In the genomic region with DNA sequence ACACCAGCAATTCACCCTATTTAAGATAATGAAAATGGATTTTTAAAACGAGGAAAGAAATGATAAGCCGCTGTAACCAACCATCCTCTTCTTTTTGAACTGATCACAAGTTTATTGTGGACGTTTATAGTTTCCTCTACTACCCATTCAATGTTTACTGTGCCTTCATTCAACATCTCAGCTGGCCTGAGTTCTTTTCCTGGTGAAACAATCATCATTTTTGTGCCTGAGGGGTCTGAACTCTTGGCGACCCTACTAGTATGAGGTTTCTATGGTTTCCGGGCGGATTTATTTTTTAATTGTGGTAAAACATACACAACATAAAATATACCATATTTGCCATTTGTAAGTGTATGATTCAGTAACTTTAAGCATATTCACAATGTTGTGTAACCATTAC, we compare ENCODE assay signal across 31 cellular contexts.
"Had no signal": no experiment of that assay in that cellular context is flagged by ENCODE, and none has a peak within 500 bp of the region (broad histone marks: within the 10 kb centered on the region; RNA-seq: fewer than 3 reads in every experiment).

No MANE protein-coding gene starts in this region.

- DNase-seq: activated B cell treated with CpG ODN at 0.5 μM for 24 hours; activated CD4-positive, alpha-beta memory T cell treated with anti-CD3 and anti-CD28 coated beads for 36 hours; activated CD4-positive, alpha-beta T cell treated with anti-CD3 and anti-CD28 coated beads for 4 hours; activated CD4-positive, alpha-beta T cell treated with anti-CD3 and anti-CD28 coated beads, Interleukin-2, amount 50 U/mL, for 1 hour; activated CD4-positive, CD25-positive, alpha-beta regulatory T cell treated with anti-CD3 and anti-CD28 coated beads, Interleukin-2, amount 50 U/mL, for 72 hours; activated CD8-positive, alpha-beta memory T cell treated with anti-CD3 and anti-CD28 coated beads, Interleukin-2, amount 50 U/mL, for 4 hours; activated gamma-delta T cell treated with Interleukin-2 at 50 U/mL for 16 hours; activated naive CD4-positive, alpha-beta T cell treated with anti-CD3 and anti-CD28 coated beads for 36 hours; activated T-cell treated with anti-CD3 and anti-CD28 coated beads for 4 hours; activated T-cell treated with anti-CD3 and anti-CD28 coated beads, Interleukin-2, amount 50 U/mL, for 4 hours; adrenal gland; body of pancreas; NCI-H1092 treated with DMSO at 0.1 percent for 48 hours; NCI-H1417; NCI-H146; NCI-H187; NCI-H2029 treated with DMSO at 0.1 percent for 48 hours; NCI-H2107; NCI-H2171; NCI-H510A; NCI-H526; NCI-H748 treated with DMSO at 0.1 percent for 48 hours; NK-92 treated with Interleukin-12 subunit alpha and Interleukin-12 subunit beta, amount 100 ng/mL, for 24 hours; OCI-M1; Peyer's patch; SW 1271; T1000 had no signal

- ATAC-seq: activated naive CD4-positive, alpha-beta T cell treated with anti-CD3 and anti-CD28 coated beads, Interleukin-2, amount 50 U/mL, for 72 hours; activated T-cell treated with anti-CD3 and anti-CD28 coated beads, Interleukin-2, amount 50 U/mL, for 4 hours; body of pancreas; K562; Right ventricle myocardium inferior had no signal

- H3K36me3 Mint-ChIP-seq: activated CD4-positive, alpha-beta memory T cell treated with anti-CD3 and anti-CD28 coated beads for 36 hours had no signal

- H3K9me3 Mint-ChIP-seq: activated naive CD4-positive, alpha-beta T cell treated with anti-CD3 and anti-CD28 coated beads for 36 hours; activated T-cell treated with anti-CD3 and anti-CD28 coated beads, Interleukin-2, amount 50 U/mL, for 4 hours; activated T-helper 1 cell treated with anti-CD3 and anti-CD28 coated beads, Interleukin-12 subunit alpha, Interleukin-12 subunit beta, Interleukin-2, Interleukin-4 antibody, amounts not matched to agents 30 ng/mL and 10 ng/mL and 1 ng/mL, durations not matched to agents 14 hours and 24 hours and 36 hours had no signal

- H3K27ac Mint-ChIP-seq: activated B cell treated with CpG ODN at 0.5 μM for 24 hours; activated CD4-positive, alpha-beta memory T cell treated with anti-CD3 and anti-CD28 coated beads for 36 hours; activated naive CD4-positive, alpha-beta T cell treated with anti-CD3 and anti-CD28 coated beads for 36 hours; activated naive CD4-positive, alpha-beta T cell treated with anti-CD3 and anti-CD28 coated beads, Interleukin-2, amount 50 U/mL, for 72 hours; activated T-helper 1 cell treated with anti-CD3 and anti-CD28 coated beads, Interleukin-12 subunit alpha, Interleukin-12 subunit beta, Interleukin-2, Interleukin-4 antibody, amounts not matched to agents 30 ng/mL and 10 ng/mL and 1 ng/mL, durations not matched to agents 14 hours and 24 hours and 36 hours had no signal

- H3K4me3 Mint-ChIP-seq: activated B cell treated with CpG ODN at 0.5 μM for 24 hours; activated CD4-positive, alpha-beta memory T cell treated with anti-CD3 and anti-CD28 coated beads for 36 hours; activated naive CD4-positive, alpha-beta T cell treated with anti-CD3 and anti-CD28 coated beads for 36 hours; activated T-cell treated with anti-CD3 and anti-CD28 coated beads, Interleukin-2, amount 50 U/mL, for 4 hours; activated T-helper 1 cell treated with anti-CD3 and anti-CD28 coated beads, Interleukin-12 subunit alpha, Interleukin-12 subunit beta, Interleukin-2, Interleukin-4 antibody, amounts not matched to agents 30 ng/mL and 10 ng/mL and 1 ng/mL, durations not matched to agents 14 hours and 24 hours and 36 hours had no signal

- H3K4me1 Mint-ChIP-seq: activated B cell treated with CpG ODN at 0.5 μM for 24 hours had no signal
